ENCODE assay signal across 8 cellular contexts in the genomic region with DNA sequence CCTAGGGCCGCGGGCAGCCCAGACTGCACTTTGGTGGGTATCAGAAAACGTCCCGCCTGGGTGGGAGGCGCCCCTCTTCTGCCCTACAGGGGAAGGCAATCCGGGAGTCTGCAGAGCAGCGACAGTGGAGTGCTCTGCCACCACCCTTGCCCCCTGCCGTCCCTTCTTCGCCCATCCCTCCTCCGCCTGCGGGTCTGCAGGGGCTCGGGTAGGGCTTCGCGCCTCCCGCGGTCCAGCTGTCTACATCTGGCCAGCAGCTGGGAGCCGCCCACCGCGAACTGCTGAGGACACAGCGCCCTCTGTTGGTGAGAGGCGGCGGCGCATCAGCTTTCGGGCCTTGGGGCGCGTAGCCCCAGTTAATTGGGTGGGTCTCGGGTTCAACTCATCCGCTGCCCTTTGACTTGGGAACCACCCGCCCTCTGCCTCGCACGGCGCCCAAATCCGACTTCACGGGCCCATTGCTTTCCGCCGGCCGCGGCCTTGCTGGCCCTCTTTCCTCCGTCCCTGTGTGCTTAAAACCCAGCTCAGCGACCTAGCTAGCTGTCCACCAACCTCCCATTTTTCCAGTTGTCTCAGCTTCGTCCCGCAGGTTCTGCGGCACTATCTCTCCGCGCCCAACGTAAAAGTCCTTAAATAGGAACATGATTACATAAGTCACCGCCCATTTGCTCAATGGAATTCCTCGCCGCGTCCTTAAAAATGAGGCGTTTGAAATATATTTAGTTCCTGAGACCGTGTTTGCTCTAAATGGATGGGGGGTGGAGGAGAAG. TPM values are rescaled to one million over a fixed set of nuclear protein-coding genes. Genes with fewer than 3 reads are reported as not detected.
A peak's percentile ranks its signal among the peaks of the same experiment; 100 is the strongest.
DNase-seq lines count a peak whose midpoint lies in the region; ATAC-seq and TF ChIP-seq lines count a peak whose summit lies in the region.

No MANE protein-coding gene starts in this region.

- no peak overlapping the region for H3K4ac ChIP-seq in neuronal stem cell (ENCODE audit: low read length)

- intact Hi-C loops in esophagus muscularis mucosa (cut with DNase I) (loop anchor here (1.0 to 2.0 kb wide), 2 partner anchors 22 to 45 kb away; no protein-coding TSS in a partner anchor), testis (cut with DNase I; ENCODE audit: low total_unique reads) (no loop called here)

- peak overlapping the region; percentile 52 for H3K18ac ChIP-seq in neuronal stem cell (ENCODE audit: low read length)

- peak overlapping the region; percentile 52 for H3K23ac ChIP-seq in neuronal stem cell (ENCODE audit: low read depth, low read length, poor library complexity)

- WGBS in esophagus muscularis mucosa: 3% methylated on average over 42 of the region's 52 CpGs
- WGBS in neuronal stem cell (ENCODE audit: extremely low coverage in 2 of 2, insufficient read length in 2 of 2, insufficient replicate concordance in 1 of 2), 2 donors: no CpG with 5 or more reads among the region's 52 CpGs
- WGBS in testis, 2 donors: 3 to 5% methylated on average over 38 of the region's 52 CpGs

- H4K91ac ChIP-seq in neuronal stem cell (ENCODE audit: low read depth, low read length, poor library complexity): no peak overlapping the region

- ATAC-seq in HG03025 (IDR thresholded peaks at IDR 0.05; ENCODE audit: low FRiP score, unreplicated experiment): peak; percentile 30

- H3K9ac ChIP-seq in neuronal stem cell (ENCODE audit: low read depth, low read length, poor library complexity): no peak overlapping the region

- TF ChIP-seq EP300 in esophagus muscularis mucosa (IDR thresholded peaks at IDR 0.05): no peak

- H4K8ac ChIP-seq in neuronal stem cell (ENCODE audit: low read depth, low read length): no peak overlapping the region

- no peaks in the 10 kb centered on the region for H3K9me3 ChIP-seq in esophagus muscularis mucosa
- peaks cover 7 to 9% of the 10 kb centered on the region in 2 donors for H3K9me3 ChIP-seq in neuronal stem cell (replicated peaks in 1 of 2; ENCODE audit: control insufficient read depth in 2 of 2, insufficient read depth in 1 of 2, low read depth in 1 of 2, low read length in 2 of 2)
- H3K9me3 ChIP-seq in testis: no peaks in the 10 kb centered on the region

- no peak overlapping the region for H2BK15ac ChIP-seq in neuronal stem cell (ENCODE audit: low read length)

- no peak overlapping the region for H2BK120ac ChIP-seq in neuronal stem cell (ENCODE audit: low read depth, low read length)

- H3K27ac ChIP-seq in esophagus muscularis mucosa (replicated peaks in 1 of 4) (no peak overlapping the region), neuronal stem cell (replicated peaks; ENCODE audit: low read length) (no peak overlapping the region), testis (no peak overlapping the region)

- no peak overlapping the region for H3K14ac ChIP-seq in neuronal stem cell (ENCODE audit: low read length)

- no peaks in the 10 kb centered on the region for H3K79me1 ChIP-seq in neuronal stem cell (ENCODE audit: low read depth, low read length)

- H2BK5ac ChIP-seq in neuronal stem cell (ENCODE audit: low read length): no peak overlapping the region

- peak overlapping the region; percentile 60 for H2AK5ac ChIP-seq in neuronal stem cell (ENCODE audit: low read depth, low read length)

- DNase-seq in NCI-H2171 treated with DMSO at 0.1 percent for 48 hours (lab: John Stamatoyannopoulos, UW) (peak; percentile 39), NCI-H2171 (lab: John Stamatoyannopoulos, UW) (no peak), NOMO-1 (lab: John Stamatoyannopoulos, UW; ENCODE audit: unreplicated experiment in 2 of 2) (peak; percentile 53 to 55), activated T-cell treated with anti-CD3 and anti-CD28 coated beads for 4 hours (peak; percentile 77), esophagus muscularis mucosa (ENCODE audit: extremely low spot score) (no peak), neuronal stem cell (ENCODE audit: low spot score) (peak; percentile 67), testis (peak; percentile 86)

- peak in 2 of 3 experiments; percentile 89 to 97 for TF ChIP-seq CTCF in esophagus muscularis mucosa (IDR thresholded peaks at IDR 0.05)
- peak; percentile 91 to 99 (median 93) for TF ChIP-seq CTCF in testis (IDR thresholded peaks at IDR 0.05)

- H3K4me1 ChIP-seq in esophagus muscularis mucosa: peaks cover 23 to 33% (median 31%) of the 10 kb centered on the region in 4 donors
- peaks cover 2 to 10% of the 10 kb centered on the region in 2 donors for H3K4me1 ChIP-seq in neuronal stem cell (ENCODE audit: control insufficient read depth in 2 of 2, insufficient read depth in 1 of 2, low read depth in 1 of 2, low read length in 2 of 2)
- H3K4me1 ChIP-seq in testis: peaks cover 17% of the 10 kb centered on the region

- no peak overlapping the region for H3K4me2 ChIP-seq in neuronal stem cell (ENCODE audit: insufficient read depth, low read length, poor library complexity, severe bottlenecking)

- no peak overlapping the region for H2AFZ ChIP-seq in neuronal stem cell (ENCODE audit: low read length)

- H3K27me3 ChIP-seq in esophagus muscularis mucosa (peaks cover 0 to 100% (median 68%) of the 10 kb centered on the region in 4 donors), neuronal stem cell (ENCODE audit: control insufficient read depth in 3 of 3, insufficient read depth in 3 of 3, low read depth in 1 of 3, low read length in 3 of 3) (peaks cover 39 to 88% (median 71%) of the 10 kb centered on the region in 3 experiments), testis (no peaks in the 10 kb centered on the region)

- H3K4me3 ChIP-seq in esophagus muscularis mucosa: peak overlapping the region in 3 of 4 donors; percentile 20 to 34 (median 27)
- H3K4me3 ChIP-seq in neuronal stem cell (ENCODE audit: low read length in 2 of 2): no peak overlapping the region
- no peak overlapping the region for H3K4me3 ChIP-seq in testis

- H2BK12ac ChIP-seq in neuronal stem cell (ENCODE audit: low read length): no peak overlapping the region

- H3K36me3 ChIP-seq in esophagus muscularis mucosa (no peaks in the 10 kb centered on the region), neuronal stem cell (replicated peaks in 1 of 2; ENCODE audit: control insufficient read depth in 2 of 2, insufficient read depth in 2 of 2, low read length in 2 of 2) (no peaks in the 10 kb centered on the region), testis (ENCODE audit: low read depth, missing control alignments) (no peaks in the 10 kb centered on the region)

- TF ChIP-seq POLR2A in esophagus muscularis mucosa (IDR thresholded peaks at IDR 0.05; ENCODE audit: low read depth) (no peak), testis (IDR thresholded peaks at IDR 0.05) (no peak)

RNA-seq across cellular contexts. Expression of gene WNT10A, which starts 17.6 kb away (rescaled TPM):
- under 1 TPM in 1 of 4 donors, not detected in 3; 0.17 TPM for total RNA-seq in esophagus muscularis mucosa
- not detected for polyA plus RNA-seq in neuronal stem cell (2013, experiment 1 of 2)
- not detected for polyA plus RNA-seq in neuronal stem cell (2013, experiment 2 of 2)
- 1 to 10 TPM; 1.5 to 2.5 TPM for total RNA-seq in testis
- polyA plus RNA-seq in testis (ENCODE audit: insufficient read depth, low read depth, low replicate concordance): 2.1 TPM

RNA-seq across cellular contexts. Expression of gene WNT6, which starts 38.7 kb away (rescaled TPM):
- total RNA-seq in esophagus muscularis mucosa: 10 to 100 TPM in 2 of 4 donors, 1 to 10 TPM in 2; 2.9 to 14.3 (median 8.0) TPM
- polyA plus RNA-seq in neuronal stem cell (2013, experiment 1 of 2): not detected
- polyA plus RNA-seq in neuronal stem cell (2013, experiment 2 of 2): 0.03 TPM
- total RNA-seq in testis: 10 to 100 TPM in 1 of 2 donors, 1 to 10 TPM in 1; 5.5 to 46.5 TPM
- 2.7 TPM for polyA plus RNA-seq in testis (ENCODE audit: insufficient read depth, low read depth, low replicate concordance)

Comparison
In these comparisons a context has a peak if more than half of its experiments do, and no peak if none do; other contexts are left out.
1. DNase-seq: peak in NCI-H2171 treated with DMSO at 0.1 percent for 48 hours (single experiment), NOMO-1 (2 of 2), activated T-cell treated with anti-CD3 and anti-CD28 coated beads for 4 hours (single experiment), neuronal stem cell (single experiment) and testis (single experiment); none in NCI-H2171 (single experiment) and esophagus muscularis mucosa (single experiment).
2. H3K4me3 ChIP-seq: peak in esophagus muscularis mucosa (3 of 4); none in neuronal stem cell (0 of 2) and testis (0 of 2).